31 cellular contexts compared by ENCODE assay signal in the genomic region with DNA sequence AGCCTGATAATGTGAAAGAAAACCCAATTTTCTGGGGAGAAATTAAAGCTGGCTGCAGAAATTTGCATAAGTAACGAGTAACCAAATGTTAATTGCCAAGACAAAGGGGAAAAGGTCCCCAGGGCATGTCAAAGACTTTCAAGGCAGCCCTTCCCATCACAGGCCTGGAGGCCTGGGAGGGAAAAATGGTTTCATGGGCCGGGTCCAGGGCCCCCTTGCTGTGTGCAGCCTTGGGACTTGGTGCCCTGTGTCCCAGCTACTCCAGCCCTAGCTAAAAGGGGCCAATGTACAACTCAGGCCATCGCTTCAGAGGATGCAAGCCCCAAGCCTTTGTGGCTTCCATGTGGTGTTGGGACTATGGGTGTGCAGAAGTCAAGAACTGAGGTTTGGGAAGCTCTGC.
"Had no signal": no experiment of that assay in that cellular context is flagged by ENCODE, and none has a peak within 500 bp of the region (broad histone marks: within the 10 kb centered on the region; RNA-seq: fewer than 3 reads in every experiment).

No MANE protein-coding gene starts in this region.

- H3K9me3 Mint-ChIP-seq: central memory CD8-positive, alpha-beta T cell had no signal

- H3K27ac ChIP-seq: brain microvascular endothelial cell, coronary artery, epithelial cell of prostate, esophagus squamous epithelium, gastroesophageal sphincter had no signal

- H3K9me3 ChIP-seq: gastroesophageal sphincter had no signal

- ATAC-seq: activated CD4-positive, alpha-beta T cell treated with anti-CD3 and anti-CD28 coated beads for 36 hours; activated CD8-positive, alpha-beta memory T cell treated with anti-CD3 and anti-CD28 coated beads, Interleukin-2, amount 10 ng/mL, durations not matched to agents 7 days and 5 days; activated CD8-positive, alpha-beta T cell treated with anti-CD3 and anti-CD28 coated beads, Interleukin-2, amount 10 ng/mL, durations not matched to agents 7 days and 5 days; activated T-helper 17 cell treated with anti-CD3 and anti-CD28 coated beads, Interleukin-2, amount 50 U/mL, for 72 hours; gastroesophageal sphincter; T-helper 17 cell had no signal

- H3K27me3 Mint-ChIP-seq: activated CD4-positive, alpha-beta memory T cell treated with anti-CD3 and anti-CD28 coated beads for 36 hours; activated CD4-positive, alpha-beta T cell treated with anti-CD3 and anti-CD28 coated beads for 36 hours; activated CD4-positive, alpha-beta T cell treated with anti-CD3 and anti-CD28 coated beads, Interleukin-2, amount 10 ng/mL, durations not matched to agents 24 days and 14 days; activated CD8-positive, alpha-beta memory T cell treated with anti-CD3 and anti-CD28 coated beads, Interleukin-2, amount 10 ng/mL, durations not matched to agents 7 days and 5 days; activated naive CD8-positive, alpha-beta T cell; activated T-cell treated with anti-CD3 and anti-CD28 coated beads, Interleukin-2, amount 50 U/mL, for 24 hours; activated T-helper 17 cell treated with anti-CD3 and anti-CD28 coated beads, Interleukin-2, amount 50 U/mL, for 72 hours; central memory CD8-positive, alpha-beta T cell; dendritic cell treated with granulocyte-macrophage colony-stimulating factor and Interleukin-4, amounts not matched to agents 40 ng/mL and 50 ng/mL, for 4 days; T-helper 17 cell had no signal

- H3K4me3 Mint-ChIP-seq: activated CD4-positive, alpha-beta memory T cell treated with anti-CD3 and anti-CD28 coated beads for 36 hours; activated CD4-positive, alpha-beta T cell treated with anti-CD3 and anti-CD28 coated beads for 36 hours; activated CD4-positive, alpha-beta T cell treated with anti-CD3 and anti-CD28 coated beads, Interleukin-2, amount 10 ng/mL, durations not matched to agents 24 days and 14 days; activated CD8-positive, alpha-beta memory T cell treated with anti-CD3 and anti-CD28 coated beads, Interleukin-2, amount 10 ng/mL, durations not matched to agents 7 days and 5 days; activated CD8-positive, alpha-beta T cell treated with anti-CD3 and anti-CD28 coated beads, Interleukin-2, amount 10 ng/mL, durations not matched to agents 7 days and 5 days; activated naive CD8-positive, alpha-beta T cell; activated T-cell treated with anti-CD3 and anti-CD28 coated beads, Interleukin-2, amount 50 U/mL, for 24 hours; activated T-helper 17 cell treated with anti-CD3 and anti-CD28 coated beads, Interleukin-2, amount 50 U/mL, for 72 hours; central memory CD8-positive, alpha-beta T cell; dendritic cell treated with granulocyte-macrophage colony-stimulating factor and Interleukin-4, amounts not matched to agents 40 ng/mL and 50 ng/mL, for 4 days; T-helper 17 cell had no signal

- H3K27me3 ChIP-seq: brain microvascular endothelial cell, dorsolateral prefrontal cortex, esophagus squamous epithelium, gastroesophageal sphincter had no signal

- DNase-seq: activated CD4-positive, alpha-beta memory T cell treated with anti-CD3 and anti-CD28 coated beads for 36 hours; activated CD4-positive, alpha-beta T cell treated with anti-CD3 and anti-CD28 coated beads for 36 hours; activated CD4-positive, alpha-beta T cell treated with anti-CD3 and anti-CD28 coated beads, Interleukin-2, amount 10 ng/mL, durations not matched to agents 24 days and 14 days; activated CD4-positive, CD25-positive, alpha-beta regulatory T cell; activated CD4-positive, CD25-positive, alpha-beta regulatory T cell treated with anti-CD3 and anti-CD28 coated beads, Interleukin-2, amount 50 U/mL, for 72 hours; activated CD8-positive, alpha-beta memory T cell treated with anti-CD3 and anti-CD28 coated beads, Interleukin-2, amount 10 ng/mL, durations not matched to agents 7 days and 5 days; activated CD8-positive, alpha-beta memory T cell treated with anti-CD3 and anti-CD28 coated beads, Interleukin-2, amount 50 U/mL, for 4 hours; activated CD8-positive, alpha-beta T cell treated with anti-CD3 and anti-CD28 coated beads, Interleukin-2, amount 10 ng/mL, durations not matched to agents 7 days and 5 days; activated effector memory CD4-positive, alpha-beta T cell treated with Interleukin-2 at 50 U/mL for 16 hours; activated gamma-delta T cell treated with Interleukin-2 at 50 U/mL for 16 hours; activated naive CD4-positive, alpha-beta T cell treated with anti-CD3 and anti-CD28 coated beads, Interleukin-2, amount 50 U/mL, for 16 hours; activated naive CD4-positive, alpha-beta T cell treated with Interleukin-2 at 50 U/mL for 16 hours; activated T-cell treated with anti-CD3 and anti-CD28 coated beads, Interleukin-2, amount 50 U/mL, for 24 hours; amniotic stem cell; anterior cingulate cortex; brain microvascular endothelial cell; dorsolateral prefrontal cortex; effector memory CD4-positive, alpha-beta T cell; esophagus squamous epithelium; foreskin melanocyte; T-helper 1 cell; T-helper 17 cell had no signal

- H3K27ac Mint-ChIP-seq: activated CD4-positive, alpha-beta memory T cell treated with anti-CD3 and anti-CD28 coated beads for 36 hours; activated CD4-positive, alpha-beta T cell treated with anti-CD3 and anti-CD28 coated beads for 36 hours; activated CD4-positive, alpha-beta T cell treated with anti-CD3 and anti-CD28 coated beads, Interleukin-2, amount 10 ng/mL, durations not matched to agents 24 days and 14 days; activated CD8-positive, alpha-beta memory T cell treated with anti-CD3 and anti-CD28 coated beads, Interleukin-2, amount 10 ng/mL, durations not matched to agents 7 days and 5 days; activated CD8-positive, alpha-beta T cell treated with anti-CD3 and anti-CD28 coated beads, Interleukin-2, amount 10 ng/mL, durations not matched to agents 7 days and 5 days; activated naive CD8-positive, alpha-beta T cell; activated T-cell treated with anti-CD3 and anti-CD28 coated beads, Interleukin-2, amount 50 U/mL, for 24 hours; activated T-helper 17 cell treated with anti-CD3 and anti-CD28 coated beads, Interleukin-2, amount 50 U/mL, for 72 hours; dendritic cell treated with granulocyte-macrophage colony-stimulating factor and Interleukin-4, amounts not matched to agents 40 ng/mL and 50 ng/mL, for 4 days; T-helper 17 cell had no signal

- H3K4me3 ChIP-seq: coronary artery, dorsolateral prefrontal cortex, esophagus squamous epithelium, gastroesophageal sphincter had no signal

- FAIRE-seq: astrocyte, endothelial cell of umbilical vein had no signal
